29 cellular contexts compared by ENCODE assay signal in genomic region chrX:93875621-93876282, GRCh38.
"Had no signal": no experiment of that assay in that cellular context is flagged by ENCODE, and none has a peak within 500 bp of the region (broad histone marks: within the 10 kb centered on the region; RNA-seq: fewer than 3 reads in every experiment).

No MANE protein-coding gene starts in this region.

- H3K4me1 Mint-ChIP-seq: activated CD4-positive, alpha-beta memory T cell treated with anti-CD3 and anti-CD28 coated beads, Interleukin-2, amount 10 ng/mL, durations not matched to agents 7 days and 5 days; activated naive CD4-positive, alpha-beta T cell treated with anti-CD3 and anti-CD28 coated beads, Interleukin-2, amount 10 ng/mL, durations not matched to agents 7 days and 5 days; activated naive CD8-positive, alpha-beta T cell treated with anti-CD3 and anti-CD28 coated beads for 36 hours; brain; T-cell had no signal

- H3K36me3 Mint-ChIP-seq: activated naive CD4-positive, alpha-beta T cell treated with anti-CD3 and anti-CD28 coated beads, Interleukin-2, amount 10 ng/mL, durations not matched to agents 7 days and 5 days; activated naive CD8-positive, alpha-beta T cell treated with anti-CD3 and anti-CD28 coated beads for 36 hours; brain; T-cell had no signal

- H3K9me3 ChIP-seq: MG63 had no signal

- H3K9ac ChIP-seq: KMS-11 had no signal

- H3K4me3 ChIP-seq: cardiac muscle cell, MG63, PC-9, SK-N-MC had no signal

- DNase-seq: activated CD4-positive, alpha-beta memory T cell treated with anti-CD3 and anti-CD28 coated beads, Interleukin-2, amount 10 ng/mL, durations not matched to agents 7 days and 5 days; activated CD4-positive, alpha-beta T cell treated with anti-CD3 and anti-CD28 coated beads, Interleukin-2, amount 50 U/mL, for 1 hour; activated CD4-positive, CD25-positive, alpha-beta regulatory T cell; activated gamma-delta T cell treated with Interleukin-2 at 50 U/mL for 16 hours; activated naive CD4-positive, alpha-beta T cell treated with anti-CD3 and anti-CD28 coated beads, Interleukin-2, amount 10 ng/mL, durations not matched to agents 7 days and 5 days; activated naive CD8-positive, alpha-beta T cell treated with anti-CD3 and anti-CD28 coated beads for 36 hours; activated T-cell treated with anti-CD3 and anti-CD28 coated beads for 4 hours; activated T-cell treated with anti-CD3 and anti-CD28 coated beads, Interleukin-2, amount 50 U/mL, for 72 hours; aorta; MG63; MV-4-11; NCI-H1092 treated with DMSO at 0.1 percent for 48 hours; NCI-H1417 treated with DMSO at 0.1 percent for 48 hours; NCI-H1694; NCI-H2029; NCI-H2107; NCI-H510A treated with DMSO at 0.1 percent for 48 hours; NCI-H69; NK-92 treated with Interleukin-12 subunit alpha and Interleukin-12 subunit beta, amount 100 ng/mL, for 24 hours; PC-9; SIG-M5; T-cell; T-helper 2 cell; T1000 had no signal

- H3K27ac Mint-ChIP-seq: activated CD4-positive, alpha-beta memory T cell treated with anti-CD3 and anti-CD28 coated beads, Interleukin-2, amount 10 ng/mL, durations not matched to agents 7 days and 5 days; activated naive CD4-positive, alpha-beta T cell treated with anti-CD3 and anti-CD28 coated beads, Interleukin-2, amount 10 ng/mL, durations not matched to agents 7 days and 5 days; activated naive CD8-positive, alpha-beta T cell treated with anti-CD3 and anti-CD28 coated beads for 36 hours; activated T-cell treated with anti-CD3 and anti-CD28 coated beads, Interleukin-2, amount 50 U/mL, for 72 hours; activated T-helper 2 cell treated with anti-CD3 and anti-CD28 coated beads, Interferon-gamma antibody, Interleukin-2, Interleukin-4, amounts not matched to agents 10 μg/mL and 5 μg/mL and 100 μg/mL, durations not matched to agents 14 hours and 24 hours and 36 hours; brain; T-cell had no signal

- H3K4me3 Mint-ChIP-seq: activated CD4-positive, alpha-beta memory T cell treated with anti-CD3 and anti-CD28 coated beads, Interleukin-2, amount 10 ng/mL, durations not matched to agents 7 days and 5 days; activated naive CD4-positive, alpha-beta T cell treated with anti-CD3 and anti-CD28 coated beads, Interleukin-2, amount 10 ng/mL, durations not matched to agents 7 days and 5 days; activated naive CD8-positive, alpha-beta T cell treated with anti-CD3 and anti-CD28 coated beads for 36 hours; activated T-cell treated with anti-CD3 and anti-CD28 coated beads, Interleukin-2, amount 50 U/mL, for 72 hours; brain; T-cell had no signal

- ATAC-seq: activated T-cell treated with anti-CD3 and anti-CD28 coated beads, Interleukin-2, amount 50 U/mL, for 72 hours; T-cell had no signal

- H3K27me3 Mint-ChIP-seq: activated CD4-positive, alpha-beta memory T cell treated with anti-CD3 and anti-CD28 coated beads, Interleukin-2, amount 10 ng/mL, durations not matched to agents 7 days and 5 days; activated naive CD4-positive, alpha-beta T cell treated with anti-CD3 and anti-CD28 coated beads, Interleukin-2, amount 10 ng/mL, durations not matched to agents 7 days and 5 days; activated naive CD8-positive, alpha-beta T cell treated with anti-CD3 and anti-CD28 coated beads for 36 hours; brain; T-cell had no signal

- H3K27me3 ChIP-seq: cardiac muscle cell, MG63 had no signal

- H2AFZ ChIP-seq: PC-9 had no signal

- H3K27ac ChIP-seq: cardiac muscle cell, KMS-11, PC-9, SK-N-MC had no signal

- H3K4me2 ChIP-seq: KMS-11, PC-9 had no signal

- H3K36me3 ChIP-seq: cardiac muscle cell, MG63 had no signal
